In genomic region chr20:17941087-17941825, GRCh38 we compare ENCODE assay signal across 1 cellular context.
TF ChIP-seq lines count a peak whose summit lies in the region.

No MANE protein-coding gene starts in this region.

TF ChIP-seq in K562, 482 proteins besides CTCF, POLR2A, EP300 and RAD21:
- TF ChIP-seq ZNF239 (CRISPR knock-in tag; IDR thresholded peaks at IDR 0.05) (no peak), MYNN (IDR thresholded peaks at IDR 0.05) (0 out of 2 replicates have a peak, but pooled peaks have one; percentile 36), MYNN (CRISPR knock-in tag; IDR thresholded peaks at IDR 0.05) (no peak), NR2F6 (CRISPR knock-in tag; IDR thresholded peaks at IDR 0.05) (no peak), POLR2AphosphoS5 (IDR thresholded peaks at IDR 0.05; ENCODE audit: control insufficient read depth, insufficient read depth, low read depth, low read length) (peak; percentile 63; the same call in 1 of the 2 replicates), SUPT5H (IDR thresholded peaks at IDR 0.05) (peak; percentile 37; the same call in 1 of the 2 replicates), CBX1 (IDR thresholded peaks at IDR 0.05; ENCODE audit: low read depth) (0 out of 2 replicates have a peak, but pooled peaks have one; percentile 1), RBM15 (IDR thresholded peaks at IDR 0.05; ENCODE audit: insufficient read depth, low read length) (no peak)
